Comparison of ENCODE assay signal across 11 cellular contexts in the genomic region with DNA sequence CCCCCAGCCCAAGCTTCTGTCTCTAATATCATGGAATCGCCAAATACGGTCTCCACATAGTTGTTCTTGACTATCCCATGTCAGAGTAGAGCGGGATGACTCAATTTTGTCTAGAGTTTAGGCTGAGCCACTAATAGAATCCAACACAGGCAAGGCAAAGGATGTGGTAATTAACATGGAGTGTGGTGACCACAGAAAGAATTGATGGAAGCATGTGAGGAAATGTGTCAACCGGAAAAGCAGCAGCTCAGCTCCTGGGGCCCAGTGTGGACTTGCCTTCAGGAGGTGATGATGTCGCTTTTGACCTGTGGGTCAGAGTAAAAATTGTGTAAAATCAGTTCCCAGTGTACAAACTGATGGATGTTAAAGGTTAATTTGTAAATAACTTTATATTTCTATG.
A peak's percentile ranks its signal among the peaks of the same experiment; 100 is the strongest.
DNase-seq lines count a peak whose midpoint lies in the region; ATAC-seq and TF ChIP-seq lines count a peak whose summit lies in the region.
"Had no signal": no experiment of that assay in that cellular context is flagged by ENCODE, and none has a peak within 500 bp of the region (broad histone marks: within the 10 kb centered on the region; RNA-seq: fewer than 3 reads in every experiment).

No MANE protein-coding gene starts in this region.

- POLR2A ChIA-PET in PC-9 (lab: Charles Lee; ENCODE audit: unreplicated experiment) = interaction anchor here (0.6 kb wide), 1 partner anchor 459 kb away, joined by 4 read pairs; no protein-coding TSS in a partner anchor

- no peak overlapping the region for H2AFZ ChIP-seq in PC-9

- peaks cover 5 to 9% of the 10 kb centered on the region in 2 donors for H3K4me1 Mint-ChIP-seq in effector memory CD8-positive, alpha-beta T cell (ENCODE audit: low read depth in 2 of 2)

- 0 out of 2 replicates have a peak, but pooled peaks cover 6% of the 10 kb centered on the region for H3F3A ChIP-seq in PC-9 (ENCODE audit: insufficient read depth, low read depth)

- no peaks in the 10 kb centered on the region for H3K36me3 ChIP-seq in PC-9 (ENCODE audit: low read depth)

- H3K4me3 ChIP-seq in PC-9 (no peak overlapping the region), epithelial cell of esophagus (ENCODE audit: low read length) (no peak overlapping the region)

- no peaks in the 10 kb centered on the region for H3K27me3 ChIP-seq in PC-9 (ENCODE audit: insufficient read depth, low read depth)

- CTCF ChIA-PET in PC-9 (lab: Charles Lee) = no interaction called here

- ATAC-seq in GM21526 (IDR thresholded peaks at IDR 0.05; ENCODE audit: low FRiP score, unreplicated experiment) = no peak
- ATAC-seq in effector memory CD8-positive, alpha-beta T cell (replicated peaks) = no peak

- no peaks in the 10 kb centered on the region for H3K79me2 ChIP-seq in PC-9 (ENCODE audit: low read depth)

- H4K20me1 ChIP-seq in PC-9 (ENCODE audit: insufficient read depth) = no peaks in the 10 kb centered on the region

- H3K4me2 ChIP-seq in PC-9 = no peak overlapping the region

- H3K9me2 ChIP-seq in PC-9 (ENCODE audit: insufficient read depth) = no peaks in the 10 kb centered on the region

- no peak overlapping the region for H3K4me3 Mint-ChIP-seq in effector memory CD8-positive, alpha-beta T cell
- H3K4me3 Mint-ChIP-seq: activated T-helper 1 cell treated with anti-CD3 and anti-CD28 coated beads, Interleukin-12 subunit alpha, Interleukin-12 subunit beta, Interleukin-2, Interleukin-4 antibody, amounts not matched to agents 30 ng/mL and 10 ng/mL and 1 ng/mL, durations not matched to agents 14 hours and 24 hours and 36 hours had no signal

- H3K4me1 ChIP-seq in PC-9 (replicated peaks; ENCODE audit: insufficient read depth) = no peaks in the 10 kb centered on the region; the same call in 1 of the 2 replicates

- H3K9me3 ChIP-seq in PC-9 (ENCODE audit: insufficient read depth, low read depth) = no peaks in the 10 kb centered on the region

- H3K36me3 Mint-ChIP-seq in effector memory CD8-positive, alpha-beta T cell (ENCODE audit: insufficient read depth) = no peaks in the 10 kb centered on the region

- TF ChIP-seq CTCF in PC-9 (conservative IDR thresholded peaks at IDR 0.05) (no peak), epithelial cell of esophagus (IDR thresholded peaks at IDR 0.05; ENCODE audit: insufficient read depth, low read depth, low read length, missing control alignments) (no peak)

- H3K27ac ChIP-seq in PC-9 = peak overlapping the region; percentile 58

- H3K9me3 Mint-ChIP-seq in effector memory CD8-positive, alpha-beta T cell = no peaks in the 10 kb centered on the region

- intact Hi-C loops in PC-9 (cut with micrococcal nuclease; ENCODE audit: unreplicated experiment) (no loop called here), head of caudate nucleus (cut with DNase I) (no loop called here)

- no peak overlapping the region for H3K27ac Mint-ChIP-seq in effector memory CD8-positive, alpha-beta T cell
- H3K27ac Mint-ChIP-seq: activated T-helper 1 cell treated with anti-CD3 and anti-CD28 coated beads, Interleukin-12 subunit alpha, Interleukin-12 subunit beta, Interleukin-2, Interleukin-4 antibody, amounts not matched to agents 30 ng/mL and 10 ng/mL and 1 ng/mL, durations not matched to agents 14 hours and 24 hours and 36 hours had no signal

- no TSS peak for BruUV-seq in PC-9 (replicated peaks; lab: Mats Ljungman, UMichigan)

- DNase-seq in EH (ENCODE audit: low read depth) (peak; percentile 98), PC-9 (peak; percentile 10 to 64), epithelial cell of esophagus (ENCODE audit: low read depth) (peak; percentile 97), non-pigmented ciliary epithelial cell (ENCODE audit: low read depth) (peak; percentile 64), head of caudate nucleus (no peak)
- DNase-seq in effector memory CD8-positive, alpha-beta T cell = no peak
- DNase-seq in activated CD8-positive, alpha-beta memory T cell treated with anti-CD3 and anti-CD28 coated beads for 24 hours = no peak
- DNase-seq: effector CD4-positive, alpha-beta T cell; right cardiac atrium had no signal

- H3K27me3 Mint-ChIP-seq in effector memory CD8-positive, alpha-beta T cell = no peaks in the 10 kb centered on the region

Comparison
In these comparisons a context has a peak if more than half of its experiments do, and no peak if none do; other contexts are left out.
1. DNase-seq: peak in EH (single experiment), PC-9 (2 of 2), epithelial cell of esophagus (single experiment) and non-pigmented ciliary epithelial cell (single experiment); none in head of caudate nucleus (0 of 42), effector memory CD8-positive, alpha-beta T cell (0 of 3) and activated CD8-positive, alpha-beta memory T cell treated with anti-CD3 and anti-CD28 coated beads for 24 hours (single experiment).